ENCODE assay signal across 8 cellular contexts in genomic region chr1:201348211-201348566, GRCh38. TPM values are rescaled to one million over a fixed set of nuclear protein-coding genes. Genes with fewer than 3 reads are reported as not detected.
A peak's percentile ranks its signal among the peaks of the same experiment; 100 is the strongest.
DNase-seq lines count a peak whose midpoint lies in the region; ATAC-seq and TF ChIP-seq lines count a peak whose summit lies in the region.

No MANE protein-coding gene starts in this region.

- H3K9me3 ChIP-seq in hepatocyte (ENCODE audit: low read depth), result no peaks in the 10 kb centered on the region

- WGBS in hepatocyte (ENCODE audit: low lambda C conversion rate, missing lambda C conversion rate), result 27% methylated on average over 4 of the region's 6 CpGs

- no peak overlapping the region for H3K27ac Mint-ChIP-seq in activated T-helper 17 cell treated with anti-CD3 and anti-CD28 coated beads, Interleukin-2, amount 50 U/mL, for 72 hours

- H3K4me1 ChIP-seq in hepatocyte (ENCODE audit: insufficient read depth), result no peaks in the 10 kb centered on the region

- no peak overlapping the region for H3K4me3 ChIP-seq in AG09309 (ENCODE audit: control insufficient read depth, low read depth, low read length)
- no peak overlapping the region for H3K4me3 ChIP-seq in hepatocyte

- no peaks in the 10 kb centered on the region for H3K36me3 ChIP-seq in hepatocyte (replicated peaks; ENCODE audit: insufficient read depth, low read depth)

- TF ChIP-seq CTCF in AG09309 (IDR thresholded peaks at IDR 0.05; ENCODE audit: control insufficient read depth, insufficient read depth, low read depth, low read length, missing control alignments), result peak; percentile 77
- peak; percentile 38 for TF ChIP-seq CTCF in hepatocyte (IDR thresholded peaks at IDR 0.05; ENCODE audit: poor library complexity)

- H3K27me3 Mint-ChIP-seq in activated T-helper 17 cell treated with anti-CD3 and anti-CD28 coated beads, Interleukin-2, amount 50 U/mL, for 72 hours, result peaks cover 18% of the 10 kb centered on the region

- no peak overlapping the region for H2AFZ ChIP-seq in hepatocyte

- no peak overlapping the region for H3K4me3 Mint-ChIP-seq in activated T-helper 17 cell treated with anti-CD3 and anti-CD28 coated beads, Interleukin-2, amount 50 U/mL, for 72 hours

- H3K27me3 ChIP-seq in hepatocyte, result no peaks in the 10 kb centered on the region

- no peaks in the 10 kb centered on the region for H4K20me1 ChIP-seq in hepatocyte (ENCODE audit: insufficient read depth, poor library complexity, severe bottlenecking)

- H3K4me1 Mint-ChIP-seq in activated T-helper 17 cell treated with anti-CD3 and anti-CD28 coated beads, Interleukin-2, amount 50 U/mL, for 72 hours, result no peaks in the 10 kb centered on the region

- ATAC-seq in GM18868 (IDR thresholded peaks at IDR 0.05; ENCODE audit: unreplicated experiment) (peak; percentile 46), GM21390 (IDR thresholded peaks at IDR 0.05; ENCODE audit: unreplicated experiment) (no peak)
- peak; percentile 50 for ATAC-seq in activated T-helper 17 cell treated with anti-CD3 and anti-CD28 coated beads, Interleukin-2, amount 50 U/mL, for 72 hours (replicated peaks)

- H3K36me3 Mint-ChIP-seq in activated T-helper 17 cell treated with anti-CD3 and anti-CD28 coated beads, Interleukin-2, amount 50 U/mL, for 72 hours (ENCODE audit: low read depth), result no peaks in the 10 kb centered on the region

- peak; percentile 10 for DNase-seq in AG09309 (ENCODE audit: low read depth)
- DNase-seq in NCI-H2107 treated with DMSO at 0.1 percent for 48 hours (lab: John Stamatoyannopoulos, UW; ENCODE audit: unreplicated experiment), result peak; percentile 65
- peak; percentile 69 for DNase-seq in hepatocyte (ENCODE audit: low spot score)
- DNase-seq in stimulated activated CD4-positive, alpha-beta T cell treated with anti-CD3 and anti-CD28 coated beads, TNF-alpha, amount 100 ng/mL, for 48 hours (ENCODE audit: low read depth in 3 of 3), result peak in 2 of 3 donors; percentile 6 to 13
- DNase-seq in globus pallidus (ENCODE audit: low spot score), result no peak

- H3K79me2 ChIP-seq in hepatocyte, result no peaks in the 10 kb centered on the region

- H3K9me3 Mint-ChIP-seq in activated T-helper 17 cell treated with anti-CD3 and anti-CD28 coated beads, Interleukin-2, amount 50 U/mL, for 72 hours, result no peaks in the 10 kb centered on the region

- H3K27ac ChIP-seq in hepatocyte, result no peak overlapping the region

- no peak overlapping the region for H3K4me2 ChIP-seq in hepatocyte

- H3K9me2 ChIP-seq in hepatocyte (replicated peaks; ENCODE audit: insufficient read depth), result no peaks in the 10 kb centered on the region

RNA-seq across cellular contexts. Expression of gene TNNT2, which starts 29.3 kb away (rescaled TPM):
- not detected for total RNA-seq in activated T-helper 17 cell treated with anti-CD3 and anti-CD28 coated beads, Interleukin-2, amount 50 U/mL, for 72 hours
- 22.3 and 25.9 TPM in 2 replicates for total RNA-seq in hepatocyte
- 33.5 and 55.1 TPM in 2 replicates for polyA plus RNA-seq in hepatocyte

RNA-seq across cellular contexts. Expression of gene LAD1, which starts 50.9 kb away (rescaled TPM):
- total RNA-seq in activated T-helper 17 cell treated with anti-CD3 and anti-CD28 coated beads, Interleukin-2, amount 50 U/mL, for 72 hours, result not detected
- total RNA-seq in hepatocyte, result 64.2 and 66.9 TPM in 2 replicates
- 63.5 and 68.6 TPM in 2 replicates for polyA plus RNA-seq in hepatocyte

Comparison
In these comparisons a context has a peak if more than half of its experiments do, and no peak if none do; other contexts are left out.
1. RNA of gene TNNT2, which starts 29.3 kb away (total RNA-seq): 22.3 to 25.9 TPM in hepatocyte; not detected in activated T-helper 17 cell treated with anti-CD3 and anti-CD28 coated beads, Interleukin-2, amount 50 U/mL, for 72 hours; every median in the first group is over 10 times any median in the second.
2. RNA of gene LAD1, which starts 50.9 kb away (total RNA-seq): 64.2 to 66.9 TPM in hepatocyte; not detected in activated T-helper 17 cell treated with anti-CD3 and anti-CD28 coated beads, Interleukin-2, amount 50 U/mL, for 72 hours; every median in the first group is over 10 times any median in the second.